ENCODE assay signal across 11 cellular contexts in genomic region chrX:108139303-108139702, GRCh38. TPM values are rescaled to one million over a fixed set of nuclear protein-coding genes. Genes with fewer than 3 reads are reported as not detected.
A peak's percentile ranks its signal among the peaks of the same experiment; 100 is the strongest.
DNase-seq lines count a peak whose midpoint lies in the region; ATAC-seq and TF ChIP-seq lines count a peak whose summit lies in the region.
"Had no signal": no experiment of that assay in that cellular context is flagged by ENCODE, and none has a peak within 500 bp of the region (broad histone marks: within the 10 kb centered on the region; RNA-seq: fewer than 3 reads in every experiment).

No MANE protein-coding gene starts in this region.

- TF ChIP-seq CTCF in neural crest cell (conservative IDR thresholded peaks at IDR 0.05) = peak; percentile 55
- TF ChIP-seq CTCF in CD4-positive, alpha-beta T cell (IDR thresholded peaks at IDR 0.05) = no peak

- no peaks in the 10 kb centered on the region for H3K4me1 ChIP-seq in Karpas-422 (ENCODE audit: low read length)
- H3K4me1 ChIP-seq: colonic mucosa, vagina had no signal

- H3K27me3 ChIP-seq in Karpas-422 (ENCODE audit: low read length) = no peaks in the 10 kb centered on the region
- H3K27me3 ChIP-seq in CD4-positive, alpha-beta T cell (ENCODE audit: control insufficient read depth, insufficient read depth, low read length) = no peaks in the 10 kb centered on the region
- H3K27me3 ChIP-seq: colonic mucosa, vagina had no signal

- no peaks in the 10 kb centered on the region for H4K20me1 ChIP-seq in Karpas-422 (ENCODE audit: insufficient read depth, low read depth, low read length)

- H3K4me3 ChIP-seq in Karpas-422 (ENCODE audit: low read length) = no peak overlapping the region
- H3K4me3 ChIP-seq: colonic mucosa, vagina had no signal

- peaks cover 3% of the 10 kb centered on the region for H3K9me3 Mint-ChIP-seq in neural crest cell
- H3K9me3 Mint-ChIP-seq in CD4-positive, alpha-beta T cell = no peaks in the 10 kb centered on the region

- no peak overlapping the region for H3K9ac ChIP-seq in Karpas-422 (ENCODE audit: low read length)

- CTCF ChIA-PET in CD4-positive, alpha-beta T cell (lab: Charles Lee) = interaction anchor here (1.5 kb wide), 1 partner anchor 9 kb away, joined by 5 read pairs; no protein-coding TSS in a partner anchor

- H2AFZ ChIP-seq in Karpas-422 (ENCODE audit: low read length) = no peak overlapping the region

- H3K36me3 ChIP-seq in Karpas-422 (ENCODE audit: insufficient read depth, low read length) = no peaks in the 10 kb centered on the region
- H3K36me3 ChIP-seq: colonic mucosa, vagina had no signal

- no peaks in the 10 kb centered on the region for H3K79me2 ChIP-seq in Karpas-422 (ENCODE audit: low read length)

- H3K27ac Mint-ChIP-seq in neural crest cell (ENCODE audit: unreplicated experiment) = no peak overlapping the region
- H3K27ac Mint-ChIP-seq in CD4-positive, alpha-beta T cell = no peak overlapping the region

- peak; percentile 11 for DNase-seq in NCI-H146 (lab: John Stamatoyannopoulos, UW)
- DNase-seq in NCI-H146 treated with DMSO at 0.1 percent for 48 hours (lab: John Stamatoyannopoulos, UW; ENCODE audit: unreplicated experiment) = no peak
- peak; percentile 70 for DNase-seq in Karpas-422
- DNase-seq in dermis blood vessel endothelial cell = peak; percentile 51
- DNase-seq in neural crest cell (ENCODE audit: low read depth, low spot score) = no peak
- DNase-seq in CD4-positive, alpha-beta T cell = no peak
- DNase-seq in GOT3 (lab: John Stamatoyannopoulos, UW) = no peak
- DNase-seq: colonic mucosa, mesenchymal stem cell had no signal

- no peaks in the 10 kb centered on the region for H3K27me3 Mint-ChIP-seq in neural crest cell (ENCODE audit: low read depth)
- no peaks in the 10 kb centered on the region for H3K27me3 Mint-ChIP-seq in CD4-positive, alpha-beta T cell

- H3K4me3 Mint-ChIP-seq in neural crest cell = no peak overlapping the region
- no peak overlapping the region for H3K4me3 Mint-ChIP-seq in CD4-positive, alpha-beta T cell

- no peaks in the 10 kb centered on the region for H3K4me1 Mint-ChIP-seq in neural crest cell
- no peaks in the 10 kb centered on the region for H3K4me1 Mint-ChIP-seq in CD4-positive, alpha-beta T cell (ENCODE audit: low read depth)

- H3K36me3 Mint-ChIP-seq in neural crest cell (ENCODE audit: low read depth) = peaks cover 13% of the 10 kb centered on the region
- peaks cover 65% of the 10 kb centered on the region for H3K36me3 Mint-ChIP-seq in CD4-positive, alpha-beta T cell (ENCODE audit: low read depth)

- ATAC-seq in CD4-positive, alpha-beta T cell (ENCODE audit: poor library complexity) = no peak
- no peak for ATAC-seq in HG02840 (IDR thresholded peaks at IDR 0.05; ENCODE audit: low FRiP score, unreplicated experiment)

- POLR2A ChIA-PET in CD4-positive, alpha-beta T cell (lab: Charles Lee) = no interaction called here

- no peaks in the 10 kb centered on the region for H3K9me3 ChIP-seq in Karpas-422 (ENCODE audit: low read length)
- no peaks in the 10 kb centered on the region for H3K9me3 ChIP-seq in CD4-positive, alpha-beta T cell (ENCODE audit: control insufficient read depth, low read length)
- H3K9me3 ChIP-seq: colonic mucosa, vagina had no signal

- no peaks in the 10 kb centered on the region for H3K9me2 ChIP-seq in Karpas-422 (replicated peaks; ENCODE audit: insufficient read depth, low read length)

- H3K4me2 ChIP-seq in Karpas-422 (ENCODE audit: low read depth, low read length, poor library complexity, severe bottlenecking) = no peak overlapping the region

- H3K27ac ChIP-seq in Karpas-422 (ENCODE audit: low read length) = no peak overlapping the region
- no peak overlapping the region for H3K27ac ChIP-seq in CD4-positive, alpha-beta T cell (ENCODE audit: low read depth, low read length)
- H3K27ac ChIP-seq: colonic mucosa, vagina had no signal

- intact Hi-C loops in CD4-positive, alpha-beta T cell (cut with DNase I, micrococcal nuclease) = no loop called here

RNA-seq across cellular contexts. Expression of gene ATG4A, which starts 47.7 kb away (rescaled TPM):
- 11.5 and 13.2 TPM in 2 replicates for total RNA-seq in Karpas-422 (2014; rRNA removed; shearing (Covaris generic); ENCODE audit: low replicate concordance)
- total RNA-seq in dermis blood vessel endothelial cell (30.4 and 34.7 TPM in 2 replicates), neural crest cell (7.5 and 8.4 TPM in 2 replicates)
- 1 to 10 TPM; 2.9 to 4.0 TPM for total RNA-seq in CD4-positive, alpha-beta T cell

RNA-seq across cellular contexts. Expression of gene PSMD10, which starts 48.0 kb away (rescaled TPM):
- total RNA-seq in Karpas-422 (2014; rRNA removed; shearing (Covaris generic); ENCODE audit: low replicate concordance) = 46.1 and 60.8 TPM in 2 replicates
- total RNA-seq in dermis blood vessel endothelial cell (89.8 and 107 TPM in 2 replicates), neural crest cell (93.9 and 99.5 TPM in 2 replicates)
- total RNA-seq in CD4-positive, alpha-beta T cell = 10 to 100 TPM; 18.6 to 24.1 TPM

Comparison
In these comparisons a context has a peak if more than half of its experiments do, and no peak if none do; other contexts are left out.
1. DNase-seq: peak in NCI-H146 (single experiment), Karpas-422 (single experiment) and dermis blood vessel endothelial cell (single experiment); none in NCI-H146 treated with DMSO at 0.1 percent for 48 hours (single experiment), neural crest cell (single experiment), CD4-positive, alpha-beta T cell (0 of 10) and GOT3 (single experiment).